12 cellular contexts compared by ENCODE assay signal in genomic region chr5:56152437-56152836, GRCh38.
DNase-seq lines count a peak whose midpoint lies in the region; ATAC-seq and TF ChIP-seq lines count a peak whose summit lies in the region.
"Had no signal": no experiment of that assay in that cellular context is flagged by ENCODE, and none has a peak within 500 bp of the region (broad histone marks: within the 10 kb centered on the region; RNA-seq: fewer than 3 reads in every experiment).

No MANE protein-coding gene starts in this region.

- peak overlapping the region; percentile 88 for H3K27ac Mint-ChIP-seq in activated CD4-positive, alpha-beta T cell treated with anti-CD3 and anti-CD28 coated beads, Interleukin-2, amount 10 ng/mL, durations not matched to agents 24 days and 14 days
- peak overlapping the region; percentile 68 for H3K27ac Mint-ChIP-seq in activated naive CD8-positive, alpha-beta T cell treated with anti-CD3 and anti-CD28 coated beads for 36 hours
- H3K27ac Mint-ChIP-seq in HFFc6 = no peak overlapping the region

- ATAC-seq in HG03097 (IDR thresholded peaks at IDR 0.05; ENCODE audit: low FRiP score, unreplicated experiment) = peak; percentile 29
- ATAC-seq: body of pancreas had no signal

- H2AFZ ChIP-seq in neural cell (ENCODE audit: low read depth, low read length) = no peak overlapping the region

- no peaks in the 10 kb centered on the region for H4K20me1 ChIP-seq in neural cell (ENCODE audit: insufficient read depth)

- peaks cover 5% of the 10 kb centered on the region for H3K36me3 Mint-ChIP-seq in activated CD4-positive, alpha-beta T cell treated with anti-CD3 and anti-CD28 coated beads, Interleukin-2, amount 10 ng/mL, durations not matched to agents 24 days and 14 days (ENCODE audit: low read depth)
- no peaks in the 10 kb centered on the region for H3K36me3 Mint-ChIP-seq in activated naive CD8-positive, alpha-beta T cell treated with anti-CD3 and anti-CD28 coated beads for 36 hours
- H3K36me3 Mint-ChIP-seq in HFFc6 (ENCODE audit: low read depth) = no peaks in the 10 kb centered on the region

- TF ChIP-seq CTCF in neural cell (IDR thresholded peaks at IDR 0.05; ENCODE audit: poor library complexity, severe bottlenecking) = no peak
- no peak for TF ChIP-seq CTCF in HFFc6 (IDR thresholded peaks at IDR 0.05)

- H3K4me3 Mint-ChIP-seq in activated CD4-positive, alpha-beta T cell treated with anti-CD3 and anti-CD28 coated beads, Interleukin-2, amount 10 ng/mL, durations not matched to agents 24 days and 14 days = peak overlapping the region; percentile 73
- H3K4me3 Mint-ChIP-seq in activated naive CD8-positive, alpha-beta T cell treated with anti-CD3 and anti-CD28 coated beads for 36 hours = no peak overlapping the region
- no peak overlapping the region for H3K4me3 Mint-ChIP-seq in HFFc6

- intact Hi-C loops in activated CD4-positive, alpha-beta T cell treated with anti-CD3 and anti-CD28 coated beads, Interleukin-2, amount 10 ng/mL, durations not matched to agents 24 days and 14 days (cut with micrococcal nuclease) = no loop called here

- no peaks in the 10 kb centered on the region for H3K27me3 Mint-ChIP-seq in activated CD4-positive, alpha-beta T cell treated with anti-CD3 and anti-CD28 coated beads, Interleukin-2, amount 10 ng/mL, durations not matched to agents 24 days and 14 days
- no peaks in the 10 kb centered on the region for H3K27me3 Mint-ChIP-seq in activated naive CD8-positive, alpha-beta T cell treated with anti-CD3 and anti-CD28 coated beads for 36 hours
- no peaks in the 10 kb centered on the region for H3K27me3 Mint-ChIP-seq in HFFc6 (ENCODE audit: insufficient read depth)

- H3K27me3 ChIP-seq in neural cell (ENCODE audit: insufficient read depth, low read depth, low read length) = no peaks in the 10 kb centered on the region
- H3K27me3 ChIP-seq: body of pancreas, uterus had no signal

- TF ChIP-seq RAD21 in neural cell (conservative IDR thresholded peaks at IDR 0.05) = no peak

- no peaks in the 10 kb centered on the region for H3K9me3 ChIP-seq in neural cell (ENCODE audit: low read length)
- H3K9me3 ChIP-seq: body of pancreas, prostate gland, uterus had no signal

- H3F3A ChIP-seq in neural cell (ENCODE audit: insufficient read depth, low read length, poor library complexity, severe bottlenecking) = no peaks in the 10 kb centered on the region

- peaks cover 63% of the 10 kb centered on the region for H3K4me1 Mint-ChIP-seq in activated CD4-positive, alpha-beta T cell treated with anti-CD3 and anti-CD28 coated beads, Interleukin-2, amount 10 ng/mL, durations not matched to agents 24 days and 14 days
- H3K4me1 Mint-ChIP-seq in activated naive CD8-positive, alpha-beta T cell treated with anti-CD3 and anti-CD28 coated beads for 36 hours = peaks cover 58% of the 10 kb centered on the region
- H3K4me1 Mint-ChIP-seq in HFFc6 (ENCODE audit: low read depth) = peaks cover 32% of the 10 kb centered on the region

- no peaks in the 10 kb centered on the region for H3K36me3 ChIP-seq in neural cell (ENCODE audit: insufficient read depth, low read length)
- H3K36me3 ChIP-seq: prostate gland, uterus had no signal

- no peak overlapping the region for H3K4me2 ChIP-seq in neural cell (ENCODE audit: low read length)

- H3K9me3 Mint-ChIP-seq in activated CD4-positive, alpha-beta T cell treated with anti-CD3 and anti-CD28 coated beads, Interleukin-2, amount 10 ng/mL, durations not matched to agents 24 days and 14 days = no peaks in the 10 kb centered on the region
- no peaks in the 10 kb centered on the region for H3K9me3 Mint-ChIP-seq in activated naive CD8-positive, alpha-beta T cell treated with anti-CD3 and anti-CD28 coated beads for 36 hours
- no peaks in the 10 kb centered on the region for H3K9me3 Mint-ChIP-seq in HFFc6

- no peak overlapping the region for H3K9ac ChIP-seq in neural cell (ENCODE audit: low read length)

- no peak overlapping the region for H3K27ac ChIP-seq in neural cell (ENCODE audit: low read length)
- H3K27ac ChIP-seq: body of pancreas, prostate gland, uterus had no signal

- no peaks in the 10 kb centered on the region for H3K79me2 ChIP-seq in neural cell (replicated peaks; ENCODE audit: insufficient read depth, low read length)

- no peaks in the 10 kb centered on the region for H3K9me2 ChIP-seq in neural cell (ENCODE audit: insufficient read depth, low read length)

- peak; percentile 20 for TF ChIP-seq EP300 in neural cell (conservative IDR thresholded peaks at IDR 0.05; ENCODE audit: poor library complexity, severe bottlenecking)

- DNase-seq in activated CD4-positive, alpha-beta T cell treated with anti-CD3 and anti-CD28 coated beads, Interleukin-2, amount 10 ng/mL, durations not matched to agents 24 days and 14 days = peak; percentile 79
- DNase-seq in activated CD4-positive, alpha-beta T cell treated with anti-CD3 and anti-CD28 coated beads for 48 hours = no peak
- no peak for DNase-seq in activated naive CD8-positive, alpha-beta T cell treated with anti-CD3 and anti-CD28 coated beads for 36 hours
- DNase-seq in effector CD4-positive, alpha-beta T cell = no peak
- DNase-seq in stimulated activated CD4-positive, alpha-beta T cell treated with anti-CD3 and anti-CD28 coated beads, Interleukin-1b, Interleukin-23, amount 100 ng/mL, for 48 hours = no peak
- DNase-seq in HFFc6 = no peak
- DNase-seq: activated CD4-positive, CD25-positive, alpha-beta regulatory T cell treated with anti-CD3 and anti-CD28 coated beads, Interleukin-2, amount 50 U/mL, for 72 hours; body of pancreas; uterus had no signal

- no peak overlapping the region for H3K4me3 ChIP-seq in neural cell (ENCODE audit: low read length)
- H3K4me3 ChIP-seq: body of pancreas, prostate gland, uterus had no signal

TF ChIP-seq in neural cell, 6 proteins besides CTCF, POLR2A, EP300 and RAD21:
- no peak for TF ChIP-seq MXI1 (conservative IDR thresholded peaks at IDR 0.05; ENCODE audit: poor library complexity, severe bottlenecking)
- TF ChIP-seq TAF1 (IDR thresholded peaks at IDR 0.05; ENCODE audit: low read depth) = no peak
- no peak for TF ChIP-seq POLR2AphosphoS5 (IDR thresholded peaks at IDR 0.05)
TF ChIP-seq in neural cell: peak in this region for 0.
